Comparison of ENCODE assay signal across 2 cellular contexts in the genomic region with DNA sequence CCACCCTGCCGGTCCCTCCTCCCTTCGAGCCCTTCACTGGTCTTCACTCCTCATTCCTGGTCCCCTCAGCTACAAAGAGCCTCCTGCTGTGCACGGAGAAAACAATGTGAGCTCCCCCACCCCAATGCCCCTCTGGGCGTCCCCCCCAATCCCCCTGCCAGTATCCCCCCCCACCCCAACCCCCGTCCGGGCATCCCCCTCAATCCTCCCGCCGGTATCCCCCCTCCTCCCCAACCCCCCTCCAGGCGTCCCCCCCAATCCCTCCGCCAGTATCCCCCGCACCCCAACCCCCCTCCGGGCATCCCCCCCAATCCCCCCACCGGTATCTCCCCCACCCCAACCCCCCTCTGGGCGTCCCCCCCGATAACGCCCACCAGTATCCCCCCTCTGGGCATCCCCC.
TF ChIP-seq lines count a peak whose summit lies in the region.

No MANE protein-coding gene starts in this region.

TF ChIP-seq in SK-N-SH, 30 proteins besides CTCF, POLR2A, EP300 and RAD21 (continued from another document):
- TF ChIP-seq YY1 (IDR thresholded peaks at IDR 0.05; ENCODE audit: low read depth) (no peak), TEAD4 (IDR thresholded peaks at IDR 0.05; ENCODE audit: borderline replicate concordance, insufficient read depth) (no peak)

TF ChIP-seq in SK-N-SH treated with all-trans-retinoic acid at 6 μM for 48 hours, 23 proteins besides CTCF, POLR2A, EP300 and RAD21 (continued from another document):
- TF ChIP-seq, protein P1, sequence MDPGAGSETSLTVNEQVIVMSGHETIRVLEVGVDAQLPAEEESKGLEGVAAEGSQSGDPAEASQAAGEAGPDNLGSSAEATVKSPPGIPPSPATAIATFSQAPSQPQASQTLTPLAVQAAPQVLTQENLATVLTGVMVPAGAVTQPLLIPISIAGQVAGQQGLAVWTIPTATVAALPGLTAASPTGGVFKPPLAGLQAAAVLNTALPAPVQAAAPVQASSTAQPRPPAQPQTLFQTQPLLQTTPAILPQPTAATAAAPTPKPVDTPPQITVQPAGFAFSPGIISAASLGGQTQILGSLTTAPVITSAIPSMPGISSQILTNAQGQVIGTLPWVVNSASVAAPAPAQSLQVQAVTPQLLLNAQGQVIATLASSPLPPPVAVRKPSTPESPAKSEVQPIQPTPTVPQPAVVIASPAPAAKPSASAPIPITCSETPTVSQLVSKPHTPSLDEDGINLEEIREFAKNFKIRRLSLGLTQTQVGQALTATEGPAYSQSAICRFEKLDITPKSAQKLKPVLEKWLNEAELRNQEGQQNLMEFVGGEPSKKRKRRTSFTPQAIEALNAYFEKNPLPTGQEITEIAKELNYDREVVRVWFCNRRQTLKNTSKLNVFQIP (CRISPR knock-in tag; IDR thresholded peaks at IDR 0.05; ENCODE audit: borderline replicate concordance, low read depth) = no peak
- TF ChIP-seq PPARA (CRISPR knock-in tag; IDR thresholded peaks at IDR 0.05; ENCODE audit: borderline replicate concordance) (no peak), ZNF565 (CRISPR knock-in tag; conservative IDR thresholded peaks at IDR 0.05; ENCODE audit: low read depth) (no peak), SNAI2 (CRISPR knock-in tag; IDR thresholded peaks at IDR 0.05) (no peak), BACH2 (CRISPR knock-in tag; IDR thresholded peaks at IDR 0.05; ENCODE audit: borderline replicate concordance) (no peak), ESRRG (CRISPR knock-in tag; IDR thresholded peaks at IDR 0.05) (no peak), ARNTL (CRISPR knock-in tag; IDR thresholded peaks at IDR 0.05; ENCODE audit: borderline replicate concordance, low read depth) (no peak), ZFP3 (CRISPR knock-in tag; IDR thresholded peaks at IDR 0.05) (no peak), TCF4 (CRISPR knock-in tag; IDR thresholded peaks at IDR 0.05; ENCODE audit: borderline replicate concordance) (no peak), ISL1 (CRISPR knock-in tag; IDR thresholded peaks at IDR 0.05) (no peak), ZNF70 (CRISPR knock-in tag; IDR thresholded peaks at IDR 0.05) (no peak), GLIS3 (CRISPR knock-in tag; IDR thresholded peaks at IDR 0.05) (no peak), ZFP30 (CRISPR knock-in tag; IDR thresholded peaks at IDR 0.05) (no peak), TOX (CRISPR knock-in tag; IDR thresholded peaks at IDR 0.05; ENCODE audit: borderline replicate concordance) (no peak)
- TF ChIP-seq, protein P2, sequence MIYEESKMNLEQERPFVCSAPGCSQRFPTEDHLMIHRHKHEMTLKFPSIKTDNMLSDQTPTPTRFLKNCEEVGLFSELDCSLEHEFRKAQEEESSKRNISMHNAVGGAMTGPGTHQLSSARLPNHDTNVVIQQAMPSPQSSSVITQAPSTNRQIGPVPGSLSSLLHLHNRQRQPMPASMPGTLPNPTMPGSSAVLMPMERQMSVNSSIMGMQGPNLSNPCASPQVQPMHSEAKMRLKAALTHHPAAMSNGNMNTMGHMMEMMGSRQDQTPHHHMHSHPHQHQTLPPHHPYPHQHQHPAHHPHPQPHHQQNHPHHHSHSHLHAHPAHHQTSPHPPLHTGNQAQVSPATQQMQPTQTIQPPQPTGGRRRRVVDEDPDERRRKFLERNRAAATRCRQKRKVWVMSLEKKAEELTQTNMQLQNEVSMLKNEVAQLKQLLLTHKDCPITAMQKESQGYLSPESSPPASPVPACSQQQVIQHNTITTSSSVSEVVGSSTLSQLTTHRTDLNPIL (CRISPR knock-in tag; IDR thresholded peaks at IDR 0.05; ENCODE audit: low read depth) = no peak
- TF ChIP-seq, protein P3, sequence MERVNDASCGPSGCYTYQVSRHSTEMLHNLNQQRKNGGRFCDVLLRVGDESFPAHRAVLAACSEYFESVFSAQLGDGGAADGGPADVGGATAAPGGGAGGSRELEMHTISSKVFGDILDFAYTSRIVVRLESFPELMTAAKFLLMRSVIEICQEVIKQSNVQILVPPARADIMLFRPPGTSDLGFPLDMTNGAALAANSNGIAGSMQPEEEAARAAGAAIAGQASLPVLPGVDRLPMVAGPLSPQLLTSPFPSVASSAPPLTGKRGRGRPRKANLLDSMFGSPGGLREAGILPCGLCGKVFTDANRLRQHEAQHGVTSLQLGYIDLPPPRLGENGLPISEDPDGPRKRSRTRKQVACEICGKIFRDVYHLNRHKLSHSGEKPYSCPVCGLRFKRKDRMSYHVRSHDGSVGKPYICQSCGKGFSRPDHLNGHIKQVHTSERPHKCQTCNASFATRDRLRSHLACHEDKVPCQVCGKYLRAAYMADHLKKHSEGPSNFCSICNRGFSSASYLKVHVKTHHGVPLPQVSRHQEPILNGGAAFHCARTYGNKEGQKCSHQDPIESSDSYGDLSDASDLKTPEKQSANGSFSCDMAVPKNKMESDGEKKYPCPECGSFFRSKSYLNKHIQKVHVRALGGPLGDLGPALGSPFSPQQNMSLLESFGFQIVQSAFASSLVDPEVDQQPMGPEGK (CRISPR knock-in tag; IDR thresholded peaks at IDR 0.05; ENCODE audit: borderline replicate concordance) = no peak
